In genomic region chr1:83029916-83030315, GRCh38 we compare ENCODE assay signal across 29 cellular contexts.
A peak's percentile ranks its signal among the peaks of the same experiment; 100 is the strongest.
DNase-seq lines count a peak whose midpoint lies in the region; ATAC-seq and TF ChIP-seq lines count a peak whose summit lies in the region.
"Had no signal": no experiment of that assay in that cellular context is flagged by ENCODE, and none has a peak within 500 bp of the region (broad histone marks: within the 10 kb centered on the region; RNA-seq: fewer than 3 reads in every experiment).

No MANE protein-coding gene starts in this region.

- no peak for TF ChIP-seq CTCF in fibroblast of pulmonary artery (IDR thresholded peaks at IDR 0.05; ENCODE audit: low read length, missing control alignments)
- no peak for TF ChIP-seq CTCF in omental fat pad (IDR thresholded peaks at IDR 0.05)

- H3K4me3 ChIP-seq in fibroblast of pulmonary artery (replicated peaks; ENCODE audit: low read depth, low read length): no peak overlapping the region
- H3K4me3 ChIP-seq: breast epithelium, colonic mucosa, esophagus muscularis mucosa, thoracic aorta had no signal

- no peak for ATAC-seq in HG02970 (IDR thresholded peaks at IDR 0.05; ENCODE audit: low FRiP score, unreplicated experiment)
- no peak for ATAC-seq in omental fat pad (ENCODE audit: low FRiP score)
- ATAC-seq: activated T-cell treated with anti-CD3 and anti-CD28 coated beads, Interleukin-2, amount 50 U/mL, for 4 hours; effector memory CD8-positive, alpha-beta T cell; left cardiac atrium; PC-3; Right ventricle myocardium inferior; sciatic nerve had no signal

- DNase-seq in EL: peak; percentile 18
- DNase-seq in brain pericyte (ENCODE audit: low read depth, low spot score): peak; percentile 65
- DNase-seq in fibroblast of pulmonary artery (ENCODE audit: low read depth): peak; percentile 8
- DNase-seq in renal cortical epithelial cell (ENCODE audit: low read depth): peak; percentile 86
- DNase-seq in islet precursor cell: no peak
- DNase-seq in SIG-M5 (lab: John Stamatoyannopoulos, UW): no peak
- DNase-seq in omental fat pad (ENCODE audit: low spot score): no peak
- DNase-seq: activated CD4-positive, alpha-beta T cell treated with anti-CD3 and anti-CD28 coated beads, Interleukin-2, amount 10 ng/mL, durations not matched to agents 7 days and 5 days; activated T-cell treated with anti-CD3 and anti-CD28 coated beads, Interleukin-2, amount 50 U/mL, for 4 hours; colonic mucosa; DND-41; effector memory CD8-positive, alpha-beta T cell; head of caudate nucleus; IMR-90; left cardiac atrium; mammary epithelial cell; NCI-H1048; NCI-H187; NCI-H524 treated with DMSO at 0.1 percent for 48 hours; NK-92 treated with Interleukin-12 subunit alpha and Interleukin-12 subunit beta, amount 100 ng/mL, for 24 hours; PC-3; stimulated activated naive CD4-positive, alpha-beta T cell treated with Interleukin-2 at 50 U/mL for 16 hours; WERI-Rb-1 had no signal

Comparison
In these comparisons a context has a peak if more than half of its experiments do, and no peak if none do; other contexts are left out.
1. DNase-seq: peak in EL (single experiment), brain pericyte (single experiment), fibroblast of pulmonary artery (single experiment) and renal cortical epithelial cell (single experiment); none in islet precursor cell (single experiment), SIG-M5 (single experiment) and omental fat pad (single experiment).